In genomic region chr2:120715941-120716340, GRCh38 we compare ENCODE assay signal across 15 cellular contexts. TPM values are rescaled to one million over a fixed set of nuclear protein-coding genes. Genes with fewer than 3 reads are reported as not detected.
DNase-seq lines count a peak whose midpoint lies in the region; ATAC-seq and TF ChIP-seq lines count a peak whose summit lies in the region.
"Had no signal": no experiment of that assay in that cellular context is flagged by ENCODE, and none has a peak within 500 bp of the region (broad histone marks: within the 10 kb centered on the region; RNA-seq: fewer than 3 reads in every experiment).

No MANE protein-coding gene starts in this region.

- no CpG with 5 or more reads among the region's 8 CpGs for WGBS in H9 (ENCODE audit: extremely low coverage, insufficient read length, low lambda C conversion rate)

- no peak overlapping the region for H2BK20ac ChIP-seq in H9 (ENCODE audit: low read depth, low read length, poor library complexity, severe bottlenecking)

- intact Hi-C loops in A673 (cut with micrococcal nuclease; ENCODE audit: unreplicated experiment) (no loop called here), sciatic nerve (cut with DNase I) (no loop called here)

- no peak overlapping the region for H2BK120ac ChIP-seq in H9 (ENCODE audit: low read depth, low read length, poor library complexity, severe bottlenecking)

- H3K27ac Mint-ChIP-seq in H9: no peak overlapping the region
- no peak overlapping the region for H3K27ac Mint-ChIP-seq in activated CD8-positive, alpha-beta memory T cell treated with anti-CD3 and anti-CD28 coated beads, Interleukin-2, amount 10 ng/mL, durations not matched to agents 7 days and 5 days

- H4K91ac ChIP-seq in H9 (ENCODE audit: insufficient read length, low read depth, low read length): no peak overlapping the region

- CTCF ChIA-PET in A673 (lab: Charles Lee): no interaction called here
- CTCF ChIA-PET in activated CD8-positive, alpha-beta memory T cell treated with anti-CD3 and anti-CD28 coated beads, Interleukin-2, amount 10 ng/mL, durations not matched to agents 7 days and 5 days (lab: Charles Lee): no interaction called here
- CTCF ChIA-PET in RWPE1 (lab: Yijun Ruan, JAX): interaction anchor here (0.6 to 0.7 kb wide), 2 partner anchors 35 to 1397 kb away, joined by 3 read pairs; no protein-coding TSS in a partner anchor

- H3K56ac ChIP-seq in H9 (ENCODE audit: insufficient read length, low read depth, low read length): no peak overlapping the region

- H3K9me3 Mint-ChIP-seq in H9: no peaks in the 10 kb centered on the region
- H3K9me3 Mint-ChIP-seq in activated CD8-positive, alpha-beta memory T cell treated with anti-CD3 and anti-CD28 coated beads, Interleukin-2, amount 10 ng/mL, durations not matched to agents 7 days and 5 days (ENCODE audit: low read depth): no peaks in the 10 kb centered on the region

- H3K4me1 Mint-ChIP-seq in H9: peaks cover 42 to 45% of the 10 kb centered on the region in 2 experiments
- peaks cover 8% of the 10 kb centered on the region for H3K4me1 Mint-ChIP-seq in activated CD8-positive, alpha-beta memory T cell treated with anti-CD3 and anti-CD28 coated beads, Interleukin-2, amount 10 ng/mL, durations not matched to agents 7 days and 5 days

- no peak for ATAC-seq in sciatic nerve
- ATAC-seq in activated CD8-positive, alpha-beta memory T cell treated with anti-CD3 and anti-CD28 coated beads, Interleukin-2, amount 10 ng/mL, durations not matched to agents 7 days and 5 days: no peak
- ATAC-seq: HCT116 had no signal

- no peak for TF ChIP-seq CTCF in A673 (conservative IDR thresholded peaks at IDR 0.05; ENCODE audit: low read depth, low read length)
- TF ChIP-seq CTCF in H9 (conservative IDR thresholded peaks at IDR 0.05): no peak
- no peak for TF ChIP-seq CTCF in RWPE1 (conservative IDR thresholded peaks at IDR 0.05; ENCODE audit: low read depth)

- no peak overlapping the region for H3K4me3 ChIP-seq in A673 (ENCODE audit: low read depth, low read length, poor library complexity, severe bottlenecking)
- no peak overlapping the region for H3K4me3 ChIP-seq in iPS-15b (ENCODE audit: low read depth, low read length)
- H3K4me3 ChIP-seq: SJCRH30 had no signal

- H3K18ac ChIP-seq in H9 (ENCODE audit: insufficient read length, low read depth, low read length): no peak overlapping the region

- H3K27me3 Mint-ChIP-seq in H9 (ENCODE audit: low read depth): peaks cover 94% of the 10 kb centered on the region
- peaks cover 23% of the 10 kb centered on the region for H3K27me3 Mint-ChIP-seq in activated CD8-positive, alpha-beta memory T cell treated with anti-CD3 and anti-CD28 coated beads, Interleukin-2, amount 10 ng/mL, durations not matched to agents 7 days and 5 days

- no peaks in the 10 kb centered on the region for H3K9me3 ChIP-seq in A673 (ENCODE audit: low read depth, low read length, poor library complexity, severe bottlenecking)
- H3K9me3 ChIP-seq in H9 (ENCODE audit: control insufficient read depth, low read depth, low read length): no peaks in the 10 kb centered on the region
- H3K9me3 ChIP-seq in iPS-15b (ENCODE audit: control insufficient read depth, insufficient read depth, low read length): no peaks in the 10 kb centered on the region
- H3K9me3 ChIP-seq: SJCRH30 had no signal

- no peaks in the 10 kb centered on the region for H3K79me1 ChIP-seq in H9 (ENCODE audit: insufficient read depth, low read depth, low read length, poor library complexity, severe bottlenecking)

- H3K4ac ChIP-seq in H9 (ENCODE audit: low read depth, low read length): no peak overlapping the region

- no peak overlapping the region for H3K4me2 ChIP-seq in H9 (ENCODE audit: insufficient read depth, insufficient read length, low read length)

- H2BK5ac ChIP-seq in H9 (ENCODE audit: insufficient read length, low read length): no peak overlapping the region

- H3K4me1 ChIP-seq in A673 (ENCODE audit: insufficient read depth, low read length, poor library complexity, severe bottlenecking): peaks cover 13% of the 10 kb centered on the region
- 0 out of 2 replicates have a peak, but pooled peaks cover 4% of the 10 kb centered on the region for H3K4me1 ChIP-seq in H9 (ENCODE audit: insufficient read depth, low read length)
- peaks cover 5% of the 10 kb centered on the region for H3K4me1 ChIP-seq in iPS-15b (ENCODE audit: control insufficient read depth, insufficient read depth, low read length)

- H3K23ac ChIP-seq in H9 (ENCODE audit: insufficient read length, low read depth, low read length): no peak overlapping the region

- H2BK15ac ChIP-seq in H9 (ENCODE audit: low read depth, low read length): no peak overlapping the region

- no peaks in the 10 kb centered on the region for H3K36me3 Mint-ChIP-seq in H9 (ENCODE audit: insufficient read depth in 1 of 3, low read depth in 3 of 3)
- H3K36me3 Mint-ChIP-seq in activated CD8-positive, alpha-beta memory T cell treated with anti-CD3 and anti-CD28 coated beads, Interleukin-2, amount 10 ng/mL, durations not matched to agents 7 days and 5 days: no peaks in the 10 kb centered on the region

- H3K4me3 Mint-ChIP-seq in H9: no peak overlapping the region
- H3K4me3 Mint-ChIP-seq in activated CD8-positive, alpha-beta memory T cell treated with anti-CD3 and anti-CD28 coated beads, Interleukin-2, amount 10 ng/mL, durations not matched to agents 7 days and 5 days: no peak overlapping the region

- no peaks in the 10 kb centered on the region for H3K23me2 ChIP-seq in H9 (ENCODE audit: insufficient read length, low read depth, low read length, poor library complexity, severe bottlenecking)

- H3K27me3 ChIP-seq in A673 (replicated peaks; ENCODE audit: insufficient read depth, low read depth, low read length, poor library complexity): no peaks in the 10 kb centered on the region
- H3K27me3 ChIP-seq in H9 (ENCODE audit: insufficient read depth, low read length): no peaks in the 10 kb centered on the region; the same call in 1 of the 2 replicates
- H3K27me3 ChIP-seq in iPS-15b (ENCODE audit: control insufficient read depth, insufficient read depth, low read length): peaks cover 48% of the 10 kb centered on the region
- H3K27me3 ChIP-seq: SJCRH30 had no signal

- no peak overlapping the region for H2AFZ ChIP-seq in H9 (ENCODE audit: low read length)

- no TSS peak for BruUV-seq in A673 (replicated peaks; lab: Mats Ljungman, UMichigan)

- H3K36me3 ChIP-seq in A673 (ENCODE audit: insufficient read depth, low read length, poor library complexity, severe bottlenecking): no peaks in the 10 kb centered on the region
- H3K36me3 ChIP-seq in iPS-15b (ENCODE audit: control insufficient read depth, insufficient read depth, low read length): no peaks in the 10 kb centered on the region
- H3K36me3 ChIP-seq: SJCRH30 had no signal

- H3K27ac ChIP-seq in A673 (ENCODE audit: low read depth, low read length, poor library complexity, severe bottlenecking): no peak overlapping the region
- H3K27ac ChIP-seq in H9 (ENCODE audit: insufficient read length, low read depth, low read length): no peak overlapping the region
- no peak overlapping the region for H3K27ac ChIP-seq in RWPE1
- H3K27ac ChIP-seq: SJCRH30 had no signal

- DNase-seq in A673 (ENCODE audit: low spot score): peak; percentile 37
- no peak for DNase-seq in H9
- DNase-seq in sciatic nerve (ENCODE audit: low spot score): peak; percentile 42
- no peak for DNase-seq in activated CD8-positive, alpha-beta memory T cell treated with anti-CD3 and anti-CD28 coated beads, Interleukin-2, amount 10 ng/mL, durations not matched to agents 7 days and 5 days
- DNase-seq in dermis blood vessel endothelial cell: no peak
- DNase-seq in RWPE1 (ENCODE audit: low spot score): no peak
- DNase-seq: COR-L47, KBM-7, NCI-H1417 treated with DMSO at 0.1 percent for 48 hours, NCI-H2029, NCI-H748 treated with DMSO at 0.1 percent for 48 hours, RPMI8226, SJCRH30 had no signal

- no peak overlapping the region for H2AK5ac ChIP-seq in H9 (ENCODE audit: insufficient read length, low read length)

- H3K79me2 ChIP-seq in H9 (ENCODE audit: insufficient read depth, low read length): no peaks in the 10 kb centered on the region

- POLR2A ChIA-PET in A673 (lab: Charles Lee; ENCODE audit: low non-redundant PET): no interaction called here
- POLR2A ChIA-PET in RWPE1 (lab: Yijun Ruan, JAX; ENCODE audit: low non-redundant PET): no interaction called here

- H4K8ac ChIP-seq in H9 (replicated peaks; ENCODE audit: insufficient read length, low read depth, low read length): no peak overlapping the region

- no peaks in the 10 kb centered on the region for H4K20me1 ChIP-seq in H9 (ENCODE audit: control insufficient read depth, insufficient read depth, insufficient read length)

- H3T11ph ChIP-seq in H9 (ENCODE audit: low read length): no peak overlapping the region

- no peak overlapping the region for H4K5ac ChIP-seq in H9 (ENCODE audit: insufficient read length, low read depth, low read length)

- peak overlapping the region; percentile 74; the same call in 1 of the 2 replicates for H3K14ac ChIP-seq in H9 (ENCODE audit: insufficient read depth, low read length)

- no peak overlapping the region for H2BK12ac ChIP-seq in H9 (ENCODE audit: insufficient read length, low read depth, low read length)

- H3K9ac ChIP-seq in H9 (ENCODE audit: extremely low read depth, insufficient read length, low read length) (no peak overlapping the region), iPS-15b (ENCODE audit: low read depth, low read length) (peak overlapping the region; percentile 37)

RNA-seq across cellular contexts. Expression of gene GLI2, which starts 19.7 kb away (rescaled TPM):
- total RNA-seq in A673 (2021) (8.1 and 10.4 TPM in 2 replicates), H9 (2021) (56.7 and 59.3 TPM in 2 replicates), sciatic nerve (14.4 TPM), dermis blood vessel endothelial cell (0.34 TPM in 1 of 2 replicates, not detected in the other)
- total RNA-seq in activated CD8-positive, alpha-beta memory T cell treated with anti-CD3 and anti-CD28 coated beads, Interleukin-2, amount 10 ng/mL, durations not matched to agents 7 days and 5 days: 1 to 10 TPM in 1 of 2 experiments, under 1 TPM in 1; 0.28 to 1.3 TPM

Comparison
In these comparisons a context has a peak if more than half of its experiments do, and no peak if none do; other contexts are left out.
1. DNase-seq: peak in A673 (single experiment) and sciatic nerve (single experiment); none in H9 (single experiment), activated CD8-positive, alpha-beta memory T cell treated with anti-CD3 and anti-CD28 coated beads, Interleukin-2, amount 10 ng/mL, durations not matched to agents 7 days and 5 days (single experiment), dermis blood vessel endothelial cell (single experiment) and RWPE1 (single experiment).